ENCODE assay signal across 1 cellular context in the genomic region with DNA sequence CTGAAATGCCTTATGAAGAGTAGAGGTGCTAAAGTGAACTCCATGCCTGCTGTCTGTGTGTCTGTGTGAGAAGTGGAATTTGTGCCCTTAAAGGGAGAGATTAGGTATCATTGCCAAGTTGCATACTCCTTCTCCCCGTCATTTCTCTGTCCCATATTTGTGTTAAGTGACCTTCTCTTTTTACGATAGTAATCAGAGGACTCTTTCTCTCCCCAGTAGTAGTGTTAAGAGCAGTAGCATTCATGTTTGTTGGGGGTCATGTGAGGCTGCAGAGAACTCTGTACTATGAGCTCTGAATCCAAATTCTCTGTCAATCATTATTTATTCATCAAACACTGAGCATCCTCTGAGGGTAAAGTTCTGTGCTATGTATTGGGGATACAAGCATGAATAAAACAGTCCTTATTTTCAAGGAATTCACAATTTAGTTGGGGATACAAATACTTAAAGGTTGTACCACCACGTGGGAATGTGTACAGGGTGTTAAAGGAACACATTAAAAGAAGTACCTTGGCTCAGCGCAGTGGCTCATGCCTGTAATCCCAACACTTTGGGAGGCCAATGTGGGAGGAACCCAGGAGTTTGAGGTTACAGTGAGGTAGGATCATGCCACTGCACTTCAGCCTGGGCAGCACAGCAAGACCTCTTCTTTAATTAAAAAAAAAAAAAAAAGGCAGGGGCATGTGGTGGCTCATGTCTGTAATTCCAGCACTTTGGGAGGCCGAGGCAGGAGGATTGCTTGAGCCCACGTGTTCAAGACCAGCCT.
TF ChIP-seq lines count a peak whose summit lies in the region.

No MANE protein-coding gene starts in this region.

TF ChIP-seq in HepG2, 621 proteins besides CTCF, POLR2A, EP300 and RAD21 (continues in another document):
- TF ChIP-seq SOX13 (IDR thresholded peaks at IDR 0.05) (no peak), SOX13 (CRISPR knock-in tag; conservative IDR thresholded peaks at IDR 0.05 in 1 of 2, IDR thresholded peaks at IDR 0.05 in 1 of 2) (peak in 1 of 2 experiments; percentile 65; a peak in 2 of 4 replicates), ZNF10 (CRISPR knock-in tag; IDR thresholded peaks at IDR 0.05; ENCODE audit: borderline replicate concordance, low read depth) (no peak), KLF16 (CRISPR knock-in tag; IDR thresholded peaks at IDR 0.05) (no peak), CHD2 (IDR thresholded peaks at IDR 0.05; ENCODE audit: low read depth, low read length) (no peak), CEBPB (IDR thresholded peaks at IDR 0.05; ENCODE audit: borderline replicate concordance, low read depth, low read length) (no peak), ZNF460 (CRISPR knock-in tag; IDR thresholded peaks at IDR 0.05; ENCODE audit: borderline replicate concordance) (no peak), RARG (CRISPR knock-in tag; IDR thresholded peaks at IDR 0.05; ENCODE audit: low read depth) (no peak), THAP11 (CRISPR knock-in tag; IDR thresholded peaks at IDR 0.05) (no peak), ZNF879 (CRISPR knock-in tag; IDR thresholded peaks at IDR 0.05) (no peak), ZSCAN25 (CRISPR knock-in tag; IDR thresholded peaks at IDR 0.05) (peak; percentile 66; the same call in 1 of the 2 replicates), HNF4G (IDR thresholded peaks at IDR 0.05; ENCODE audit: borderline replicate concordance, low read depth, low read length) (peak; percentile 90), HNF4G (CRISPR knock-in tag; IDR thresholded peaks at IDR 0.05; ENCODE audit: borderline replicate concordance, low read depth) (peak; percentile 72; the same call in 1 of the 2 replicates), MED1 (CRISPR knock-in tag; IDR thresholded peaks at IDR 0.05) (peak; percentile 67; the same call in 1 of the 2 replicates), ZEB1 (IDR thresholded peaks at IDR 0.05; ENCODE audit: insufficient replicate concordance, low read depth) (no peak), ZFP1 (CRISPR knock-in tag; IDR thresholded peaks at IDR 0.05) (no peak; the same call in 1 of the 2 replicates), HOXA3 (CRISPR knock-in tag; IDR thresholded peaks at IDR 0.05) (peak; percentile 11; the same call in 1 of the 2 replicates), ZFP90 (CRISPR knock-in tag; IDR thresholded peaks at IDR 0.05; ENCODE audit: borderline replicate concordance) (no peak), ZNF282 (IDR thresholded peaks at IDR 0.05; ENCODE audit: partially characterized antibody) (no peak), SP2 (CRISPR knock-in tag; IDR thresholded peaks at IDR 0.05) (no peak), RORA (CRISPR knock-in tag; IDR thresholded peaks at IDR 0.05) (no peak), NR3C1 (CRISPR knock-in tag; IDR thresholded peaks at IDR 0.05) (no peak), NFRKB (IDR thresholded peaks at IDR 0.05) (no peak), GATAD1 (CRISPR knock-in tag; IDR thresholded peaks at IDR 0.05) (no peak), BRCA1 (CRISPR knock-in tag; IDR thresholded peaks at IDR 0.05) (no peak), ZSCAN29 (CRISPR knock-in tag; conservative IDR thresholded peaks at IDR 0.05) (no peak), LCORL (IDR thresholded peaks at IDR 0.05) (peak; percentile 55; the same call in 1 of the 2 replicates), LCORL (CRISPR knock-in tag; IDR thresholded peaks at IDR 0.05) (peak; percentile 43; the same call in 1 of the 2 replicates), ZNF20 (CRISPR knock-in tag; IDR thresholded peaks at IDR 0.05) (no peak), MAFF (IDR thresholded peaks at IDR 0.05; ENCODE audit: low read depth, low read length) (no peak), NCOR1 (IDR thresholded peaks at IDR 0.05; ENCODE audit: borderline replicate concordance, low read length) (peak; percentile 98), MTF2 (CRISPR knock-in tag; IDR thresholded peaks at IDR 0.05; ENCODE audit: borderline replicate concordance) (no peak), PHF5A (CRISPR knock-in tag; IDR thresholded peaks at IDR 0.05; ENCODE audit: low read depth, unreplicated experiment) (no peak), ZNF484 (CRISPR knock-in tag; IDR thresholded peaks at IDR 0.05; ENCODE audit: borderline replicate concordance, low read depth) (no peak), ZNF274 (CRISPR knock-in tag; IDR thresholded peaks at IDR 0.05) (no peak), IRF2 (CRISPR knock-in tag; IDR thresholded peaks at IDR 0.05) (no peak; the same call in 1 of the 2 replicates), RFX3 (CRISPR knock-in tag; IDR thresholded peaks at IDR 0.05) (no peak), EHMT2 (IDR thresholded peaks at IDR 0.05; ENCODE audit: borderline replicate concordance, low read depth, low read length) (peak; percentile 57; the same call in 1 of the 2 replicates), SYNCRIP (IDR thresholded peaks at IDR 0.05; ENCODE audit: insufficient read depth, low read depth, low read length) (no peak), ZNF546 (CRISPR knock-in tag; conservative IDR thresholded peaks at IDR 0.05) (no peak), ZNF775 (CRISPR knock-in tag; IDR thresholded peaks at IDR 0.05; ENCODE audit: borderline replicate concordance) (no peak), NCOA5 (CRISPR knock-in tag; IDR thresholded peaks at IDR 0.05) (no peak), ZNF24 (IDR thresholded peaks at IDR 0.05) (no peak)
- TF ChIP-seq, protein P1, sequence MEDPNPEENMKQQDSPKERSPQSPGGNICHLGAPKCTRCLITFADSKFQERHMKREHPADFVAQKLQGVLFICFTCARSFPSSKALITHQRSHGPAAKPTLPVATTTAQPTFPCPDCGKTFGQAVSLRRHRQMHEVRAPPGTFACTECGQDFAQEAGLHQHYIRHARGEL (CRISPR knock-in tag; IDR thresholded peaks at IDR 0.05) = no peak
- TF ChIP-seq, protein P2, sequence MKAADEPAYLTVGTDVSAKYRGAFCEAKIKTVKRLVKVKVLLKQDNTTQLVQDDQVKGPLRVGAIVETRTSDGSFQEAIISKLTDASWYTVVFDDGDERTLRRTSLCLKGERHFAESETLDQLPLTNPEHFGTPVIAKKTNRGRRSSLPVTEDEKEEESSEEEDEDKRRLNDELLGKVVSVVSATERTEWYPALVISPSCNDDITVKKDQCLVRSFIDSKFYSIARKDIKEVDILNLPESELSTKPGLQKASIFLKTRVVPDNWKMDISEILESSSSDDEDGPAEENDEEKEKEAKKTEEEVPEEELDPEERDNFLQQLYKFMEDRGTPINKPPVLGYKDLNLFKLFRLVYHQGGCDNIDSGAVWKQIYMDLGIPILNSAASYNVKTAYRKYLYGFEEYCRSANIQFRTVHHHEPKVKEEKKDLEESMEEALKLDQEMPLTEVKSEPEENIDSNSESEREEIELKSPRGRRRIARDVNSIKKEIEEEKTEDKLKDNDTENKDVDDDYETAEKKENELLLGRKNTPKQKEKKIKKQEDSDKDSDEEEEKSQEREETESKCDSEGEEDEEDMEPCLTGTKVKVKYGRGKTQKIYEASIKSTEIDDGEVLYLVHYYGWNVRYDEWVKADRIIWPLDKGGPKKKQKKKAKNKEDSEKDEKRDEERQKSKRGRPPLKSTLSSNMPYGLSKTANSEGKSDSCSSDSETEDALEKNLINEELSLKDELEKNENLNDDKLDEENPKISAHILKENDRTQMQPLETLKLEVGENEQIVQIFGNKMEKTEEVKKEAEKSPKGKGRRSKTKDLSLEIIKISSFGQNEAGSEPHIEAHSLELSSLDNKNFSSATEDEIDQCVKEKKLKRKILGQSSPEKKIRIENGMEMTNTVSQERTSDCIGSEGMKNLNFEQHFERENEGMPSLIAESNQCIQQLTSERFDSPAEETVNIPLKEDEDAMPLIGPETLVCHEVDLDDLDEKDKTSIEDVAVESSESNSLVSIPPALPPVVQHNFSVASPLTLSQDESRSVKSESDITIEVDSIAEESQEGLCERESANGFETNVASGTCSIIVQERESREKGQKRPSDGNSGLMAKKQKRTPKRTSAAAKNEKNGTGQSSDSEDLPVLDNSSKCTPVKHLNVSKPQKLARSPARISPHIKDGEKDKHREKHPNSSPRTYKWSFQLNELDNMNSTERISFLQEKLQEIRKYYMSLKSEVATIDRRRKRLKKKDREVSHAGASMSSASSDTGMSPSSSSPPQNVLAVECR (CRISPR knock-in tag; IDR thresholded peaks at IDR 0.05; ENCODE audit: borderline replicate concordance) = peak; percentile 11; the same call in 1 of the 2 replicates
- TF ChIP-seq, protein P3, sequence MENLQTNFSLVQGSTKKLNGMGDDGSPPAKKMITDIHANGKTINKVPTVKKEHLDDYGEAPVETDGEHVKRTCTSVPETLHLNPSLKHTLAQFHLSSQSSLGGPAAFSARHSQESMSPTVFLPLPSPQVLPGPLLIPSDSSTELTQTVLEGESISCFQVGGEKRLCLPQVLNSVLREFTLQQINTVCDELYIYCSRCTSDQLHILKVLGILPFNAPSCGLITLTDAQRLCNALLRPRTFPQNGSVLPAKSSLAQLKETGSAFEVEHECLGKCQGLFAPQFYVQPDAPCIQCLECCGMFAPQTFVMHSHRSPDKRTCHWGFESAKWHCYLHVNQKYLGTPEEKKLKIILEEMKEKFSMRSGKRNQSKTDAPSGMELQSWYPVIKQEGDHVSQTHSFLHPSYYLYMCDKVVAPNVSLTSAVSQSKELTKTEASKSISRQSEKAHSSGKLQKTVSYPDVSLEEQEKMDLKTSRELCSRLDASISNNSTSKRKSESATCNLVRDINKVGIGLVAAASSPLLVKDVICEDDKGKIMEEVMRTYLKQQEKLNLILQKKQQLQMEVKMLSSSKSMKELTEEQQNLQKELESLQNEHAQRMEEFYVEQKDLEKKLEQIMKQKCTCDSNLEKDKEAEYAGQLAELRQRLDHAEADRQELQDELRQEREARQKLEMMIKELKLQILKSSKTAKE (CRISPR knock-in tag; IDR thresholded peaks at IDR 0.05; ENCODE audit: borderline replicate concordance) = no peak
- TF ChIP-seq, protein P4, sequence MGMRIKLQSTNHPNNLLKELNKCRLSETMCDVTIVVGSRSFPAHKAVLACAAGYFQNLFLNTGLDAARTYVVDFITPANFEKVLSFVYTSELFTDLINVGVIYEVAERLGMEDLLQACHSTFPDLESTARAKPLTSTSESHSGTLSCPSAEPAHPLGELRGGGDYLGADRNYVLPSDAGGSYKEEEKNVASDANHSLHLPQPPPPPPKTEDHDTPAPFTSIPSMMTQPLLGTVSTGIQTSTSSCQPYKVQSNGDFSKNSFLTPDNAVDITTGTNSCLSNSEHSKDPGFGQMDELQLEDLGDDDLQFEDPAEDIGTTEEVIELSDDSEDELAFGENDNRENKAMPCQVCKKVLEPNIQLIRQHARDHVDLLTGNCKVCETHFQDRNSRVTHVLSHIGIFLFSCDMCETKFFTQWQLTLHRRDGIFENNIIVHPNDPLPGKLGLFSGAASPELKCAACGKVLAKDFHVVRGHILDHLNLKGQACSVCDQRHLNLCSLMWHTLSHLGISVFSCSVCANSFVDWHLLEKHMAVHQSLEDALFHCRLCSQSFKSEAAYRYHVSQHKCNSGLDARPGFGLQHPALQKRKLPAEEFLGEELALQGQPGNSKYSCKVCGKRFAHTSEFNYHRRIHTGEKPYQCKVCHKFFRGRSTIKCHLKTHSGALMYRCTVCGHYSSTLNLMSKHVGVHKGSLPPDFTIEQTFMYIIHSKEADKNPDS (CRISPR knock-in tag; IDR thresholded peaks at IDR 0.05) = peak; percentile 33; the same call in 1 of the 2 replicates
- TF ChIP-seq, protein P5, sequence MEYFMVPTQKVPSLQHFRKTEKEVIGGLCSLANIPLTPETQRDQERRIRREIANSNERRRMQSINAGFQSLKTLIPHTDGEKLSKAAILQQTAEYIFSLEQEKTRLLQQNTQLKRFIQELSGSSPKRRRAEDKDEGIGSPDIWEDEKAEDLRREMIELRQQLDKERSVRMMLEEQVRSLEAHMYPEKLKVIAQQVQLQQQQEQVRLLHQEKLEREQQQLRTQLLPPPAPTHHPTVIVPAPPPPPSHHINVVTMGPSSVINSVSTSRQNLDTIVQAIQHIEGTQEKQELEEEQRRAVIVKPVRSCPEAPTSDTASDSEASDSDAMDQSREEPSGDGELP (IDR thresholded peaks at IDR 0.05; ENCODE audit: borderline replicate concordance, low read depth) = no peak
- TF ChIP-seq, protein P6, sequence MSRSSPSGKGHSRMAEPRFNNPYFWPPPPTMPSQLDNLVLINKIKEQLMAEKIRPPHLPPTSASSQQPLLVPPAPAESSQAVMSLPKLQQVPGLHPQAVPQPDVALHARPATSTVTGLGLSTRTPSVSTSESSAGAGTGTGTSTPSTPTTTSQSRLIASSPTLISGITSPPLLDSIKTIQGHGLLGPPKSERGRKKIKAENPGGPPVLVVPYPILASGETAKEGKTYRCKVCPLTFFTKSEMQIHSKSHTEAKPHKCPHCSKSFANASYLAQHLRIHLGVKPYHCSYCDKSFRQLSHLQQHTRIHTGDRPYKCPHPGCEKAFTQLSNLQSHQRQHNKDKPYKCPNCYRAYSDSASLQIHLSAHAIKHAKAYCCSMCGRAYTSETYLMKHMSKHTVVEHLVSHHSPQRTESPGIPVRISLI (CRISPR knock-in tag; IDR thresholded peaks at IDR 0.05; ENCODE audit: borderline replicate concordance) = no peak
- TF ChIP-seq, protein P7, sequence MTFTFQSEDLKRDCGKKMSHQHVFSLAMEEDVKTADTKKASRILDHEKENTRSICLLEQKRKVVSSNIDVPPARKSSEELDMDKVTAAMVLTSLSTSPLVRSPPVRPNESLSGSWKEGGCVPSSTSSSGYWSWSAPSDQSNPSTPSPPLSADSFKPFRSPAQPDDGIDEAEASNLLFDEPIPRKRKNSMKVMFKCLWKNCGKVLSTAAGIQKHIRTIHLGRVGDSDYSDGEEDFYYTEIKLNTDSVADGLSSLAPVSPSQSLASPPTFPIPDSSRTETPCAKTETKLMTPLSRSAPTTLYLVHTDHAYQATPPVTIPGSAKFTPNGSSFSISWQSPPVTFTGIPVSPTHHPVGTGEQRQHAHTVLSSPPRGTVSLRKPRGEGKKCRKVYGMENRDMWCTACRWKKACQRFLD (CRISPR knock-in tag; IDR thresholded peaks at IDR 0.05; ENCODE audit: borderline replicate concordance) = no peak
- TF ChIP-seq, protein P8, sequence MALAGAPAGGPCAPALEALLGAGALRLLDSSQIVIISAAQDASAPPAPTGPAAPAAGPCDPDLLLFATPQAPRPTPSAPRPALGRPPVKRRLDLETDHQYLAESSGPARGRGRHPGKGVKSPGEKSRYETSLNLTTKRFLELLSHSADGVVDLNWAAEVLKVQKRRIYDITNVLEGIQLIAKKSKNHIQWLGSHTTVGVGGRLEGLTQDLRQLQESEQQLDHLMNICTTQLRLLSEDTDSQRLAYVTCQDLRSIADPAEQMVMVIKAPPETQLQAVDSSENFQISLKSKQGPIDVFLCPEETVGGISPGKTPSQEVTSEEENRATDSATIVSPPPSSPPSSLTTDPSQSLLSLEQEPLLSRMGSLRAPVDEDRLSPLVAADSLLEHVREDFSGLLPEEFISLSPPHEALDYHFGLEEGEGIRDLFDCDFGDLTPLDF (CRISPR knock-in tag; IDR thresholded peaks at IDR 0.05) = no peak
